Comparison of ENCODE assay signal across 8 cellular contexts in the genomic region with DNA sequence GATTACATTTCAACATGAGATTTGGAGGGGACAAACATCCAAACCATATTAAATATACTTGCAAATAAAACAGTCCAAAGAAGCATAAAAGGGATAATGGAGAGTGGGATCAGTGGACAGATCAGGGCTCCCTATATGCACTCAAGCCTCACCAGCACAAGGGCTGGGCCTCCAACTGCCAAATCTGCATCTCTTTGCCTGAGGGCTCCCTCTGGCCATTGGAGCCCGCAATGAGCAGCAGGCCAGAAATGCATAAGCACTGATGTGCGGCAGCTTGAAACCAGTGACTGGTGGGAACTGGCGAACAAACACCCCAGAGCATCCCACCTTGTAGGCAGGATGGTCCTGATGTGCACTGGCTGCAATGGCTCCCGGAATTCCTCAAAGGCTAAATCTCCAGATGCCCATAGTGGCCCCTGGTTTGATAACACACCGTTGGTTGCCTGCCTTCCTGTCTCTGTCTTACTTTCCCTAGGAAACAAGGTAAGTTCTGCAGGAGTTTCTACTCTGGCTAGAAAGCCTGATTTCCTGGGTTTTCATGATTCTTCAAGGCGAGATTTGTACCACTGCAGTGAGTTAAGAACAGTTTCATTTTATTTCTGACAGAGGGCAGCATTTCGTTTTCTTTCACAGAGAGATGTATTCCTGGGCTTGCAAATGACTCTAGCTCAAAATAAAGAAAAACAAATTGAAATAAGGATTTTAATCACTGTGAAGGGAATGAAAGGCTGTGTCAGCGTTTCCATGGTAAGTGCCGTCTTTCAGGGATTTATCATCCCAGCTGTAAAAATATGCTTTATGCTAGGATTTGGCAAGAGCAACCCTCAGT. TPM values are rescaled to one million over a fixed set of nuclear protein-coding genes. Genes with fewer than 3 reads are reported as not detected.
DNase-seq lines count a peak whose midpoint lies in the region; ATAC-seq, FAIRE-seq and TF ChIP-seq lines count a peak whose summit lies in the region.

No MANE protein-coding gene starts in this region.

- TF ChIP-seq POLR2A in GM12878 (IDR thresholded peaks at IDR 0.05; ENCODE audit: low read depth, low read length), result no peak

- CTCF ChIA-PET in GM12878 (lab: Yijun Ruan, JAX), result interaction anchor here (0.5 to 7.6 kb wide), 30 partner anchors 8 to 342 kb away, joined by 3 to 84 read pairs (median 3); no protein-coding TSS in a partner anchor

- RAD21 ChIA-PET in GM12878 (lab: Charles Lee; ENCODE audit: unreplicated experiment), result interaction anchor here (0.6 to 2.6 kb wide), 29 partner anchors 9 to 341 kb away, joined by 3 to 31 read pairs (median 4); no protein-coding TSS in a partner anchor

- H3K9ac ChIP-seq in GM12878 (ENCODE audit: control insufficient read depth, insufficient read depth, low read length) (no peak overlapping the region), kidney (ENCODE audit: low read length in 2 of 2) (peak overlapping the region in 1 of 2 donors; percentile 31)

- BruUV-seq in GM12878 (replicated peaks; lab: Mats Ljungman, UMichigan), result no TSS peak

- H4K20me1 ChIP-seq in GM12878 (ENCODE audit: control insufficient read depth, insufficient read depth), result no peaks in the 10 kb centered on the region

- H3K4me2 ChIP-seq in GM12878 (ENCODE audit: control insufficient read depth, insufficient read depth), result no peak overlapping the region

- TF ChIP-seq RAD21 in GM12878 (IDR thresholded peaks at IDR 0.05; ENCODE audit: insufficient read depth, low read depth, low read length), result peak; percentile 63

- DNase-seq in ELF-1 (ENCODE audit: low read depth, low spot score) (peak; percentile 62), NAMALWA (ENCODE audit: low spot score) (peak; percentile 29), GM12878 (ENCODE audit: low read depth, low spot score) (no peak), kidney (no peak), upper lobe of right lung (no peak), substantia nigra (lab: John Stamatoyannopoulos, UW) (no peak)

- TF ChIP-seq EP300 in GM12878 (IDR thresholded peaks at IDR 0.05; ENCODE audit: borderline replicate concordance in 1 of 2, control insufficient read depth in 1 of 2, low read depth in 2 of 2, low read length in 2 of 2), result no peak

- intact Hi-C loops in GM12878 (cut with micrococcal nuclease; ENCODE audit: unreplicated experiment) (loop anchor here (1.0 to 5.0 kb wide), 3 partner anchors 60 to 340 kb away; no protein-coding TSS in a partner anchor), kidney (cut with DNase I) (no loop called here), upper lobe of right lung (cut with DNase I) (loop anchor here (10.0 kb wide), 1 partner anchor 343 kb away; no protein-coding TSS in a partner anchor)

- H3K79me2 ChIP-seq in GM12878 (ENCODE audit: control insufficient read depth, insufficient read depth, low read length), result no peaks in the 10 kb centered on the region

- H3K27me3 ChIP-seq in GM12878 (replicated peaks in 1 of 2; ENCODE audit: control insufficient read depth in 2 of 2, insufficient read depth in 2 of 2, low read length in 1 of 2) (no peaks in the 10 kb centered on the region), upper lobe of right lung (no peaks in the 10 kb centered on the region)

- 27% methylated on average over 9 of the region's 9 CpGs for WGBS in GM12878 (ENCODE audit: insufficient coverage, insufficient replicate concordance, low lambda C conversion rate, missing lambda C conversion rate)

- SMC1A ChIA-PET in GM12878 (lab: Charles Lee; ENCODE audit: uncharacterized antibody, unreplicated experiment), result interaction anchor here (0.5 to 5.3 kb wide), 30 partner anchors 12 to 373 kb away, joined by 3 to 79 read pairs (median 4); no protein-coding TSS in a partner anchor

- FAIRE-seq in GM12878 (lab: Jason Lieb, UNC) (no peak), kidney (lab: Jason Lieb, UNC) (peak; percentile 53)

- H3K27ac ChIP-seq in GM12878 (ENCODE audit: control insufficient read depth, insufficient read depth), result no peak overlapping the region
- H3K27ac ChIP-seq in kidney (ENCODE audit: low read depth in 2 of 2, low read length in 2 of 2), result no peak overlapping the region
- H3K27ac ChIP-seq in upper lobe of right lung, result no peak overlapping the region
- no peak overlapping the region for H3K27ac ChIP-seq in substantia nigra (ENCODE audit: low read depth, low read length, poor library complexity, severe bottlenecking)

- TF ChIP-seq CTCF in GM12878 (IDR thresholded peaks at IDR 0.05 in 2 of 3, conservative IDR thresholded peaks at IDR 0.05 in 1 of 3; ENCODE audit: control insufficient read depth in 2 of 3, extremely low read depth in 1 of 3, insufficient read depth in 1 of 3, low read depth in 3 of 3, low read length in 3 of 3) (peak; percentile 12 to 55 (median 19); a peak in 3 of 6 replicates), kidney (IDR thresholded peaks at IDR 0.05; ENCODE audit: borderline replicate concordance, extremely low read depth, insufficient read depth) (peak; percentile 67), upper lobe of right lung (IDR thresholded peaks at IDR 0.05) (peak; percentile 54)

- H3K9me3 ChIP-seq in GM12878 (replicated peaks; ENCODE audit: control insufficient read depth, insufficient read depth, low read length) (no peaks in the 10 kb centered on the region; the same call in 2 of the 3 replicates), kidney (ENCODE audit: control insufficient read depth in 1 of 2, low read length in 2 of 2) (peaks cover 0 to 5% of the 10 kb centered on the region in 2 donors), upper lobe of right lung (no peaks in the 10 kb centered on the region)

- ATAC-seq in GM12878, result peak; percentile 86
- ATAC-seq in upper lobe of right lung, result no peak
- no peak for ATAC-seq in HG03039 (IDR thresholded peaks at IDR 0.05; ENCODE audit: unreplicated experiment)
- ATAC-seq in HG02973 (IDR thresholded peaks at IDR 0.05; ENCODE audit: unreplicated experiment), result no peak

- no peaks in the 10 kb centered on the region; the same call in 1 of the 2 replicates for H3K4me1 ChIP-seq in GM12878 (ENCODE audit: control insufficient read depth, insufficient read depth, low read length)
- peaks cover 8 to 12% of the 10 kb centered on the region in 2 donors for H3K4me1 ChIP-seq in kidney (ENCODE audit: control insufficient read depth in 1 of 2, insufficient read depth in 1 of 2, low read depth in 1 of 2, low read length in 2 of 2)
- peaks cover 8% of the 10 kb centered on the region for H3K4me1 ChIP-seq in upper lobe of right lung

- H3K36me3 ChIP-seq in GM12878 (ENCODE audit: control insufficient read depth in 2 of 2, insufficient read depth in 2 of 2, low read length in 1 of 2) (no peaks in the 10 kb centered on the region), kidney (ENCODE audit: control insufficient read depth in 1 of 2, insufficient read depth in 2 of 2, low read length in 2 of 2) (no peaks in the 10 kb centered on the region), upper lobe of right lung (no peaks in the 10 kb centered on the region)

- no peak overlapping the region for H2AFZ ChIP-seq in GM12878 (ENCODE audit: control insufficient read depth, low read depth, low read length)

- POLR2A ChIA-PET in GM12878 (lab: Charles Lee), result no interaction called here

- H3K4me3 ChIP-seq in GM12878 (no peak overlapping the region), kidney (ENCODE audit: low read length in 2 of 2) (peak overlapping the region in 1 of 2 donors; percentile 46), upper lobe of right lung (no peak overlapping the region)

- in situ Hi-C loops in GM12878 (cut with MboI), result loop anchor here (5.0 kb wide), 1 partner anchor 215 kb away; no protein-coding TSS in a partner anchor

TF ChIP-seq in GM12878, 131 proteins besides CTCF, POLR2A, EP300 and RAD21:
- TF ChIP-seq SMC3 (IDR thresholded peaks at IDR 0.05; ENCODE audit: borderline replicate concordance, low read length) (peak; percentile 62; the same call in 1 of the 2 replicates), MTA2 (IDR thresholded peaks at IDR 0.05; ENCODE audit: low read depth) (no peak)
- TF ChIP-seq, protein P1, sequence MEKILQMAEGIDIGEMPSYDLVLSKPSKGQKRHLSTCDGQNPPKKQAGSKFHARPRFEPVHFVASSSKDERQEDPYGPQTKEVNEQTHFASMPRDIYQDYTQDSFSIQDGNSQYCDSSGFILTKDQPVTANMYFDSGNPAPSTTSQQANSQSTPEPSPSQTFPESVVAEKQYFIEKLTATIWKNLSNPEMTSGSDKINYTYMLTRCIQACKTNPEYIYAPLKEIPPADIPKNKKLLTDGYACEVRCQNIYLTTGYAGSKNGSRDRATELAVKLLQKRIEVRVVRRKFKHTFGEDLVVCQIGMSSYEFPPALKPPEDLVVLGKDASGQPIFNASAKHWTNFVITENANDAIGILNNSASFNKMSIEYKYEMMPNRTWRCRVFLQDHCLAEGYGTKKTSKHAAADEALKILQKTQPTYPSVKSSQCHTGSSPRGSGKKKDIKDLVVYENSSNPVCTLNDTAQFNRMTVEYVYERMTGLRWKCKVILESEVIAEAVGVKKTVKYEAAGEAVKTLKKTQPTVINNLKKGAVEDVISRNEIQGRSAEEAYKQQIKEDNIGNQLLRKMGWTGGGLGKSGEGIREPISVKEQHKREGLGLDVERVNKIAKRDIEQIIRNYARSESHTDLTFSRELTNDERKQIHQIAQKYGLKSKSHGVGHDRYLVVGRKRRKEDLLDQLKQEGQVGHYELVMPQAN (conservative IDR thresholded peaks at IDR 0.05), result no peak
TF ChIP-seq in GM12878: peak in this region for 1.

RNA-seq across cellular contexts. Expression of a gene that starts 56.0 kb away (rescaled TPM):
- 0.49 and 0.65 TPM in 2 replicates for total RNA-seq in GM12878 (2013; cell fraction: nucleolus; rRNA removed)
- total RNA-seq in GM12878 (2014; rRNA removed) (0.17 and 0.22 TPM in 2 replicates), GM12878 (2014; rRNA removed; fragmentation: Illumina TruSeq; extraction: Trizol) (0.09 TPM in 2 replicates), GM12878 (2021) (0.13 and 0.15 TPM in 2 replicates), kidney (15.4 TPM), upper lobe of right lung (10.8 TPM)
- polyA plus RNA-seq in GM12878 (2011; ENCODE audit: low read depth), result not detected
- polyA plus RNA-seq in GM12878 (2011; rRNA removed) (0.55 and 1.7 TPM in 2 replicates), GM12878 (2014; fragmentation: Illumina TruSeq; extraction: Trizol) (0.12 TPM in 1 of 2 replicates, not detected in the other), GM12878 (2014; fragmentation: Nextera tagmentation; extraction: Ambion mirVana) (under 1 TPM in 1 of 2 experiments, not detected in 1; 0.02 TPM), GM12878 (2014; rRNA removed) (0.23 and 0.32 TPM in 2 replicates), GM12878 (2016; fragmentation: Nextera tagmentation; extraction: Ambion mirVana) (under 1 TPM; 0.24 to 0.33 TPM), kidney (ENCODE audit: insufficient read depth, low read depth, low replicate concordance) (16.0 TPM)
- 2.4 and 3.8 TPM in 2 replicates for polyA plus RNA-seq in GM12878 (2011; cell fraction: cytosol; rRNA removed)
- 2.0 and 2.5 TPM in 2 replicates for polyA plus RNA-seq in GM12878 (2011; cell fraction: nucleus; rRNA removed)
- 0.14 and 0.44 TPM in 2 replicates for polyA plus RNA-seq in GM12878 (2012)
- polyA minus RNA-seq in GM12878 (2011; rRNA and poly(A)+ RNA removed), result 2.0 and 2.2 TPM in 2 replicates
- 0.83 and 1.1 TPM in 2 replicates for polyA minus RNA-seq in GM12878 (2011; cell fraction: cytosol; rRNA and poly(A)+ RNA removed)
- polyA minus RNA-seq in GM12878 (2011; cell fraction: nucleus; rRNA and poly(A)+ RNA removed), result 0.60 and 1.1 TPM in 2 replicates

Comparison
In these comparisons a context has a peak if more than half of its experiments do, and no peak if none do; other contexts are left out.
1. DNase-seq: peak in ELF-1 (single experiment) and NAMALWA (single experiment); none in GM12878 (single experiment), kidney (single experiment), upper lobe of right lung (single experiment) and substantia nigra (0 of 49).
2. Peak in every context shown above with its lines, with median percentiles within 50 percentile points of each other: CTCF ChIP-seq.